In genomic region chr17:77884019-77884418, GRCh38 we compare ENCODE assay signal across 8 cellular contexts.
DNase-seq lines count a peak whose midpoint lies in the region; ATAC-seq, FAIRE-seq and TF ChIP-seq lines count a peak whose summit lies in the region.

No MANE protein-coding gene starts in this region.

- H3K4me1 ChIP-seq in CD8-positive, alpha-beta T cell (ENCODE audit: insufficient read depth, low read length): peaks cover 74% of the 10 kb centered on the region
- peaks cover 0 to 10% of the 10 kb centered on the region in 2 donors for H3K4me1 ChIP-seq in small intestine (ENCODE audit: control insufficient read depth in 2 of 2, insufficient read depth in 1 of 2, low read depth in 1 of 2, low read length in 1 of 2)
- H3K4me1 ChIP-seq in MM.1S (ENCODE audit: low read length): peaks cover 29% of the 10 kb centered on the region

- H3K27ac ChIP-seq in CD8-positive, alpha-beta T cell (ENCODE audit: low read depth, low read length): peak overlapping the region; percentile 80
- no peak overlapping the region for H3K27ac ChIP-seq in small intestine (ENCODE audit: low read depth in 1 of 2, low read length in 1 of 2)
- no peak overlapping the region for H3K27ac ChIP-seq in MM.1S (ENCODE audit: low read length)

- 0 out of 2 replicates have a peak, but pooled peaks cover 6% of the 10 kb centered on the region for H4K20me1 ChIP-seq in MM.1S (ENCODE audit: insufficient read depth, low read length)

- no peaks in the 10 kb centered on the region for H3K9me3 ChIP-seq in CD8-positive, alpha-beta T cell (ENCODE audit: low read length)
- H3K9me3 ChIP-seq in small intestine (ENCODE audit: control insufficient read depth, low read depth) (no peaks in the 10 kb centered on the region), MM.1S (replicated peaks; ENCODE audit: insufficient read depth, low read length) (no peaks in the 10 kb centered on the region)

- H3K9me2 ChIP-seq in MM.1S (replicated peaks; ENCODE audit: insufficient read depth, low read length): no peaks in the 10 kb centered on the region

- H3F3A ChIP-seq in MM.1S (ENCODE audit: insufficient read depth, low read length): peaks cover 8% of the 10 kb centered on the region; the same call in 1 of the 2 replicates

- ATAC-seq in CD8-positive, alpha-beta T cell: no peak
- ATAC-seq in HG03196 (IDR thresholded peaks at IDR 0.05; ENCODE audit: unreplicated experiment) (no peak), GM21381 (IDR thresholded peaks at IDR 0.05; ENCODE audit: unreplicated experiment) (no peak)

- H3K27me3 ChIP-seq in CD8-positive, alpha-beta T cell (ENCODE audit: insufficient read depth, low read length): no peaks in the 10 kb centered on the region
- H3K27me3 ChIP-seq in small intestine (ENCODE audit: control insufficient read depth in 2 of 2, insufficient read depth in 2 of 2, low read length in 2 of 2) (no peaks in the 10 kb centered on the region), MM.1S (replicated peaks; ENCODE audit: insufficient read depth, low read length) (peaks cover 85% of the 10 kb centered on the region)

- POLR2A ChIA-PET in CD8-positive, alpha-beta T cell (lab: Charles Lee): interaction anchor here (1.3 to 8.8 kb wide), 3 partner anchors 40 to 100 kb away, joined by 3 to 138 read pairs (median 5); partner anchors contain the start of gene TNRC6C

- intact Hi-C loops in CD8-positive, alpha-beta T cell (cut with DNase I, micrococcal nuclease): loop anchor here (5.0 to 10.0 kb wide), 3 partner anchors 217 to 251 kb away; partner anchors contain the start of gene TMC8 (in 2 of the 2)
- intact Hi-C loops in activated T-helper 2 cell treated with anti-CD3 and anti-CD28 coated beads, Interferon-gamma antibody, Interleukin-2, Interleukin-4, amounts not matched to agents 10 μg/mL and 5 μg/mL and 100 μg/mL, durations not matched to agents 14 hours and 24 hours and 36 hours (cut with micrococcal nuclease): loop anchor here (5.0 to 10.0 kb wide), 2 partner anchors 99 to 217 kb away; no protein-coding TSS in a partner anchor

- FAIRE-seq in small intestine (lab: Jason Lieb, UNC): no peak

- no peak overlapping the region for H3K4me3 ChIP-seq in CD8-positive, alpha-beta T cell (ENCODE audit: low read depth, low read length)
- H3K4me3 ChIP-seq in small intestine (ENCODE audit: low read depth in 1 of 2, low read length in 2 of 2): no peak overlapping the region
- no peak overlapping the region for H3K4me3 ChIP-seq in MM.1S (ENCODE audit: low read length)

- H3K27me3 Mint-ChIP-seq in CD8-positive, alpha-beta T cell (ENCODE audit: low read depth): no peaks in the 10 kb centered on the region
- peaks cover 26% of the 10 kb centered on the region for H3K27me3 Mint-ChIP-seq in activated T-helper 2 cell treated with anti-CD3 and anti-CD28 coated beads, Interferon-gamma antibody, Interleukin-2, Interleukin-4, amounts not matched to agents 10 μg/mL and 5 μg/mL and 100 μg/mL, durations not matched to agents 14 hours and 24 hours and 36 hours (ENCODE audit: low read depth)

- no peak overlapping the region for H2AFZ ChIP-seq in MM.1S (ENCODE audit: low read length)

- no peak for TF ChIP-seq CTCF in CD8-positive, alpha-beta T cell (IDR thresholded peaks at IDR 0.05)
- no peak for TF ChIP-seq CTCF in MM.1S (IDR thresholded peaks at IDR 0.05; ENCODE audit: low read length)

- no peak overlapping the region for H3K4me2 ChIP-seq in MM.1S (ENCODE audit: low read depth, low read length)

- H3K4me1 Mint-ChIP-seq in CD8-positive, alpha-beta T cell (ENCODE audit: low read depth): peaks cover 88% of the 10 kb centered on the region
- peaks cover 60% of the 10 kb centered on the region for H3K4me1 Mint-ChIP-seq in activated T-helper 2 cell treated with anti-CD3 and anti-CD28 coated beads, Interferon-gamma antibody, Interleukin-2, Interleukin-4, amounts not matched to agents 10 μg/mL and 5 μg/mL and 100 μg/mL, durations not matched to agents 14 hours and 24 hours and 36 hours (ENCODE audit: low read depth)

- H3K36me3 ChIP-seq in CD8-positive, alpha-beta T cell (ENCODE audit: insufficient read depth, low read length): no peaks in the 10 kb centered on the region
- H3K36me3 ChIP-seq in small intestine (ENCODE audit: control insufficient read depth in 2 of 2, insufficient read depth in 2 of 2, low read length in 2 of 2): no peaks in the 10 kb centered on the region
- no peaks in the 10 kb centered on the region for H3K36me3 ChIP-seq in MM.1S (replicated peaks; ENCODE audit: insufficient read depth, low read length)

- WGBS in small intestine, 3 donors: 53 to 62% (median 58%) methylated on average over 11 of the region's 11 CpGs

- no peaks in the 10 kb centered on the region for H3K36me3 Mint-ChIP-seq in CD8-positive, alpha-beta T cell
- no peaks in the 10 kb centered on the region for H3K36me3 Mint-ChIP-seq in activated T-helper 2 cell treated with anti-CD3 and anti-CD28 coated beads, Interferon-gamma antibody, Interleukin-2, Interleukin-4, amounts not matched to agents 10 μg/mL and 5 μg/mL and 100 μg/mL, durations not matched to agents 14 hours and 24 hours and 36 hours (ENCODE audit: low read depth)

- peak in 3 of 7 experiments; percentile 64 to 76 (median 64) for DNase-seq in CD8-positive, alpha-beta T cell
- DNase-seq in NCI-H128 (lab: John Stamatoyannopoulos, UW; ENCODE audit: unreplicated experiment) (peak; percentile 64), medulla oblongata (ENCODE audit: extremely low spot score) (peak; percentile 92), small intestine (no peak), MM.1S (no peak)
- no peak for DNase-seq in activated T-helper 2 cell treated with anti-CD3 and anti-CD28 coated beads, Interferon-gamma antibody, Interleukin-2, Interleukin-4, amounts not matched to agents 10 μg/mL and 5 μg/mL and 100 μg/mL, durations not matched to agents 14 hours and 24 hours and 36 hours (ENCODE audit: low spot score)

- CTCF ChIA-PET in CD8-positive, alpha-beta T cell (lab: Charles Lee): interaction anchor here (1.7 kb wide), 1 partner anchor 74 kb away, joined by 7 read pairs; the partner anchor contains the start of gene TNRC6C

- no peak overlapping the region for H3K9ac ChIP-seq in MM.1S (ENCODE audit: low read length)

- H3K9me3 Mint-ChIP-seq in CD8-positive, alpha-beta T cell: no peaks in the 10 kb centered on the region
- H3K9me3 Mint-ChIP-seq in activated T-helper 2 cell treated with anti-CD3 and anti-CD28 coated beads, Interferon-gamma antibody, Interleukin-2, Interleukin-4, amounts not matched to agents 10 μg/mL and 5 μg/mL and 100 μg/mL, durations not matched to agents 14 hours and 24 hours and 36 hours: no peaks in the 10 kb centered on the region

- no peaks in the 10 kb centered on the region for H3K79me2 ChIP-seq in MM.1S (ENCODE audit: low read length)

- peak overlapping the region; percentile 59 for H3K4me3 Mint-ChIP-seq in CD8-positive, alpha-beta T cell
- no peak overlapping the region for H3K4me3 Mint-ChIP-seq in activated T-helper 2 cell treated with anti-CD3 and anti-CD28 coated beads, Interferon-gamma antibody, Interleukin-2, Interleukin-4, amounts not matched to agents 10 μg/mL and 5 μg/mL and 100 μg/mL, durations not matched to agents 14 hours and 24 hours and 36 hours (ENCODE audit: low read depth)

- peak overlapping the region; percentile 98 for H3K27ac Mint-ChIP-seq in CD8-positive, alpha-beta T cell
- H3K27ac Mint-ChIP-seq in activated T-helper 2 cell treated with anti-CD3 and anti-CD28 coated beads, Interferon-gamma antibody, Interleukin-2, Interleukin-4, amounts not matched to agents 10 μg/mL and 5 μg/mL and 100 μg/mL, durations not matched to agents 14 hours and 24 hours and 36 hours: peak overlapping the region; percentile 77

Comparison
In these comparisons a context has a peak if more than half of its experiments do, and no peak if none do; other contexts are left out.
1. DNase-seq: peak in NCI-H128 (single experiment) and medulla oblongata (single experiment); none in activated T-helper 2 cell treated with anti-CD3 and anti-CD28 coated beads, Interferon-gamma antibody, Interleukin-2, Interleukin-4, amounts not matched to agents 10 μg/mL and 5 μg/mL and 100 μg/mL, durations not matched to agents 14 hours and 24 hours and 36 hours (single experiment), small intestine (single experiment) and MM.1S (single experiment).